Comparison of ENCODE assay signal across 8 cellular contexts in the genomic region with DNA sequence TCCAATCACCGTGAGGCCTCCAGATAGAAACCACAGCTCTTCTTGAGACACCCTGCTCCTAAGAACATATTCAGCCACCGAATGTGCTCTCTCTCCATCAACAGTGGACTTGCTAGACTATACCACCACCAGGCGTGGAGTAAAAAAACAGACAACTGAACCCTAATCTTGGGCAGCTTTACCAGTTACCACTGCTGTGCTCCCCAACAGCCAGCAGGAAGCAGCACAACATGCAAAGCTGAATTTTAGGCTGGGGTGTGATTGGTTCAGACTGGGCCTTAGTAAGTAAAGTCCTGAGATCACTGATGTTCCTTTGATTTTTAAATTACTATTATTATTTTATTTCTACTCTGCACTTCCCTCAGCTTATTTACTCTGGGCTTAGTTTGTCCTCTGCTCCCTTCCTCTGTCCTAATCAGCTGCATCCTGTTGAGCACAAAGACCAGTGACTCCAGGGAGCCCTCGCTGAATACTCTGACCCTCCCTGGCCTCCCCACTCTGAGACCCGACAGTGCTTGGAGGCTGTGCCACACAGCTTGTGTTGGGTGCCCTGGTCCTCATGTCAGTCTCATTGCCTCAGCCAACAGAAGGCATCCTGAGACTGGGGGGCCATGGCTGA. TPM values are rescaled to one million over a fixed set of nuclear protein-coding genes. Genes with fewer than 3 reads are reported as not detected.
DNase-seq lines count a peak whose midpoint lies in the region; ATAC-seq and TF ChIP-seq lines count a peak whose summit lies in the region.

No MANE protein-coding gene starts in this region.

- POLR2A ChIA-PET in IMR-90 (lab: Charles Lee; ENCODE audit: unreplicated experiment), result no interaction called here

- H3K4me1 ChIP-seq in IMR-90 (ENCODE audit: control insufficient read depth, insufficient read depth, low read length), result peaks cover 7% of the 10 kb centered on the region

- H4K91ac ChIP-seq in IMR-90 (ENCODE audit: insufficient read depth, low read depth, low read length), result no peak overlapping the region

- H3K27ac ChIP-seq in IMR-90 (ENCODE audit: insufficient read depth, low read length), result no peak overlapping the region

- TF ChIP-seq RAD21 in IMR-90 (IDR thresholded peaks at IDR 0.05; ENCODE audit: low read length), result peak; percentile 60

- intact Hi-C loops in IMR-90 (cut with micrococcal nuclease), result loop anchor here (5.0 kb wide), 1 partner anchor 256 kb away; no protein-coding TSS in a partner anchor

- H3K4ac ChIP-seq in IMR-90 (ENCODE audit: low read depth, low read length), result no peak overlapping the region

- no peak overlapping the region for H3K4me2 ChIP-seq in IMR-90 (ENCODE audit: low read depth, low read length)

- H3K9me3 ChIP-seq in IMR-90 (ENCODE audit: control insufficient read depth, insufficient read depth, low read length), result no peaks in the 10 kb centered on the region

- no peaks in the 10 kb centered on the region for H3K79me1 ChIP-seq in IMR-90 (ENCODE audit: low read depth in 1 of 2, low read length in 2 of 2)

- WGBS in IMR-90 (ENCODE audit: extremely low coverage in 2 of 2, insufficient read length in 1 of 2), 2 experiments, result 57% methylated on average over 4 of the region's 5 CpGs; no CpG with 5 or more reads in 1 of the 2 experiments

- DNase-seq in GM03348 (ENCODE audit: low spot score), result peak; percentile 58
- DNase-seq in IMR-90, result peak; percentile 45
- peak; percentile 25 for DNase-seq in amniotic stem cell (lab: John Stamatoyannopoulos, UW)
- DNase-seq in iPS-NIHi7 (ENCODE audit: extremely low spot score), result peak; percentile 66
- DNase-seq in stimulated activated CD4-positive, alpha-beta T cell treated with anti-CD3 and anti-CD28 coated beads, Interleukin-2, amount 100 ng/mL, for 24 hours, result peak; percentile 67 to 69
- DNase-seq in cerebellar nuclear complex (lab: John Stamatoyannopoulos, UW), result no peak
- no peak for DNase-seq in globus pallidus (ENCODE audit: low spot score)

- no peak overlapping the region for H2BK120ac ChIP-seq in IMR-90 (ENCODE audit: low read depth, low read length)

- H2BK5ac ChIP-seq in IMR-90 (ENCODE audit: low read depth, low read length, poor library complexity, severe bottlenecking), result no peak overlapping the region

- H2AK5ac ChIP-seq in IMR-90 (ENCODE audit: low read depth, low read length), result no peak overlapping the region

- H3K36me3 ChIP-seq in IMR-90 (ENCODE audit: control insufficient read depth, insufficient read depth, low read length), result no peaks in the 10 kb centered on the region

- no peak overlapping the region for H3K18ac ChIP-seq in IMR-90 (ENCODE audit: low read depth, low read length)

- H3K4me3 ChIP-seq in IMR-90 (ENCODE audit: insufficient read depth, low read depth, low read length), result no peak overlapping the region

- H3K9ac ChIP-seq in IMR-90 (ENCODE audit: low read depth, low read length), result no peak overlapping the region

- H2AK9ac ChIP-seq in IMR-90 (replicated peaks; ENCODE audit: low read depth, low read length, poor library complexity), result no peak overlapping the region

- no peak overlapping the region for H3K23ac ChIP-seq in IMR-90 (ENCODE audit: low read depth, low read length)

- H4K20me1 ChIP-seq in IMR-90 (ENCODE audit: insufficient read depth, low read length), result no peaks in the 10 kb centered on the region

- H2AFZ ChIP-seq in IMR-90 (replicated peaks; ENCODE audit: low read length, poor library complexity), result no peak overlapping the region

- no peak overlapping the region for H4K5ac ChIP-seq in IMR-90 (ENCODE audit: low read depth, low read length)

- dilution Hi-C loops in IMR-90 (cut with HindIII; ENCODE audit: low sequenced_read_pairs, unreplicated experiment), result no loop called here

- no peak overlapping the region for H2BK15ac ChIP-seq in IMR-90 (ENCODE audit: low read depth, low read length)

- peak; percentile 59 for TF ChIP-seq CTCF in IMR-90 (conservative IDR thresholded peaks at IDR 0.05; ENCODE audit: low read depth, low read length)

- H2BK20ac ChIP-seq in IMR-90 (ENCODE audit: low read depth, low read length), result no peak overlapping the region

- H3K27me3 ChIP-seq in IMR-90 (ENCODE audit: control insufficient read depth, insufficient read depth, low read length), result peaks cover 2% of the 10 kb centered on the region; the same call in 1 of the 2 replicates

- in situ Hi-C loops in IMR-90 (cut with MboI; ENCODE audit: low sequenced_read_pairs), result no loop called here

- ATAC-seq in IMR-90 (ENCODE audit: low read depth) (peak; percentile 71), SK-N-SH treated with all-trans-retinoic acid at 6 μM for 48 hours (peak; percentile 80)

- H3K14ac ChIP-seq in IMR-90 (replicated peaks; ENCODE audit: low read depth, low read length), result no peak overlapping the region

- H3K56ac ChIP-seq in IMR-90 (ENCODE audit: extremely low read depth, insufficient read depth, low read length), result no peak overlapping the region

- CTCF ChIA-PET in IMR-90 (lab: Yijun Ruan, JAX), result interaction anchor here (0.8 to 1.4 kb wide), 5 partner anchors 8 to 183 kb away, joined by 3 to 4 read pairs (median 4); no protein-coding TSS in a partner anchor

- BruUV-seq in IMR-90 (replicated peaks; lab: Mats Ljungman, UMichigan), result no TSS peak

- H4K8ac ChIP-seq in IMR-90 (ENCODE audit: low read depth in 2 of 2, low read length in 2 of 2), result no peak overlapping the region

- TF ChIP-seq POLR2A in IMR-90 (IDR thresholded peaks at IDR 0.05; ENCODE audit: low read depth, low read length), result no peak

- H3K9me1 ChIP-seq in IMR-90 (ENCODE audit: insufficient read depth, low read length), result peaks cover 3% of the 10 kb centered on the region; the same call in 1 of the 2 replicates

TF ChIP-seq in IMR-90, 13 proteins besides CTCF, POLR2A, EP300 and RAD21:
- no peak for TF ChIP-seq USF2 (IDR thresholded peaks at IDR 0.05; ENCODE audit: low read depth, low read length)
- TF ChIP-seq MXI1 (IDR thresholded peaks at IDR 0.05; ENCODE audit: borderline replicate concordance, low read depth, low read length), result no peak
- TF ChIP-seq SMC3 (IDR thresholded peaks at IDR 0.05; ENCODE audit: low read depth, low read length), result peak; percentile 51

TF ChIP-seq in SK-N-SH treated with all-trans-retinoic acid at 6 μM for 48 hours, 23 proteins besides CTCF, POLR2A, EP300 and RAD21:
- TF ChIP-seq ZNF8 (CRISPR knock-in tag; IDR thresholded peaks at IDR 0.05) (no peak), CSDC2 (CRISPR knock-in tag; IDR thresholded peaks at IDR 0.05) (no peak), TCF4 (CRISPR knock-in tag; IDR thresholded peaks at IDR 0.05; ENCODE audit: borderline replicate concordance) (no peak), PATZ1 (CRISPR knock-in tag; IDR thresholded peaks at IDR 0.05; ENCODE audit: borderline replicate concordance) (no peak), SNAI2 (CRISPR knock-in tag; IDR thresholded peaks at IDR 0.05) (no peak), ZFP30 (CRISPR knock-in tag; IDR thresholded peaks at IDR 0.05) (no peak), ESRRG (CRISPR knock-in tag; IDR thresholded peaks at IDR 0.05) (no peak), ZNF565 (CRISPR knock-in tag; conservative IDR thresholded peaks at IDR 0.05; ENCODE audit: low read depth) (no peak), OSR1 (CRISPR knock-in tag; IDR thresholded peaks at IDR 0.05) (no peak), ZC3H10 (CRISPR knock-in tag; IDR thresholded peaks at IDR 0.05) (no peak), TOX (CRISPR knock-in tag; IDR thresholded peaks at IDR 0.05; ENCODE audit: borderline replicate concordance) (no peak), BACH2 (CRISPR knock-in tag; IDR thresholded peaks at IDR 0.05; ENCODE audit: borderline replicate concordance) (no peak)

RNA-seq across cellular contexts. Expression of gene MRPL35, which starts 21.9 kb away (rescaled TPM):
- total RNA-seq in IMR-90 (2012; rRNA removed), result 26.7 and 64.0 TPM in 2 replicates
- 37.6 and 48.7 TPM in 2 replicates for polyA plus RNA-seq in IMR-90 (2012; rRNA removed)
- 12.7 and 13.9 TPM in 2 replicates for polyA plus RNA-seq in IMR-90 (2012; cell fraction: cytosol; rRNA removed)
- polyA plus RNA-seq in IMR-90 (2012; cell fraction: nucleus; rRNA removed; ENCODE audit: low replicate concordance), result 3.7 and 9.4 TPM in 2 replicates

RNA-seq across cellular contexts. Expression of gene IMMT, which starts 25.9 kb away (rescaled TPM):
- total RNA-seq in IMR-90 (2012; rRNA removed), result 87.3 and 90.0 TPM in 2 replicates
- polyA plus RNA-seq in IMR-90 (2012; rRNA removed), result 41.0 and 50.5 TPM in 2 replicates
- polyA plus RNA-seq in IMR-90 (2012; cell fraction: cytosol; rRNA removed), result 14.0 and 31.8 TPM in 2 replicates
- polyA plus RNA-seq in IMR-90 (2012; cell fraction: nucleus; rRNA removed; ENCODE audit: low replicate concordance), result 12.0 and 46.2 TPM in 2 replicates

Comparison
In these comparisons a context has a peak if more than half of its experiments do, and no peak if none do; other contexts are left out.
1. DNase-seq: peak in GM03348 (single experiment), IMR-90 (single experiment), amniotic stem cell (single experiment), iPS-NIHi7 (single experiment) and stimulated activated CD4-positive, alpha-beta T cell treated with anti-CD3 and anti-CD28 coated beads, Interleukin-2, amount 100 ng/mL, for 24 hours (2 of 2); none in cerebellar nuclear complex (0 of 2) and globus pallidus (single experiment).